ENCODE assay signal across 22 cellular contexts in the genomic region with DNA sequence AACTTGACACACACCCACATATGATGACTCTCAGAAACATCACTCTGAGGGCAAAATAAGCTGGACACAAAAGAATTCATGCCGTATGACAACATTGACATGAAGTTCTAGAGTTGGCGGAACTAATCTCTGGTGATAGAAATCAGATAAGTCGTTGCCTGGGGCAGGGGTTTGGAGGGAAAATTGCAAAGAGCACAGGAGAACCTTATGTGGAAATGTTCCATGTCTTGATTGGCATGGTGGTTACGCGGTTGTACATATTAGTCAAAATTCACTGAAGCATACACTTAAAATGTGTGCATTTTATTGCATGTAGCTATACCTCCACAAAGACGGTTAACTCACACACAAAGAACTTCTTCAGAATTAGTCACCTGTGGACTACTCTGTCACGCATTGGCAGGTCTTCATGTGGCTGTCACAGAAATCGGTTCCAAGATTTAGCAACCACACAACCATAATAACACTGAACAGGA.
DNase-seq lines count a peak whose midpoint lies in the region; ATAC-seq and TF ChIP-seq lines count a peak whose summit lies in the region.
"Had no signal": no experiment of that assay in that cellular context is flagged by ENCODE, and none has a peak within 500 bp of the region (broad histone marks: within the 10 kb centered on the region; RNA-seq: fewer than 3 reads in every experiment).

No MANE protein-coding gene starts in this region.

- H3K4me1 ChIP-seq in testis = no peaks in the 10 kb centered on the region
- H3K4me1 ChIP-seq: SJSA1, uterus had no signal

- intact Hi-C loops in testis (cut with DNase I; ENCODE audit: low total_unique reads) = no loop called here

- H3K27ac ChIP-seq in epithelial cell of prostate = peak overlapping the region; percentile 94
- no peak overlapping the region for H3K27ac ChIP-seq in testis
- H3K27ac ChIP-seq: hepatocyte, SJSA1, uterus had no signal

- no peaks in the 10 kb centered on the region for H3K9me3 Mint-ChIP-seq in stimulated activated naive CD8-positive, alpha-beta T cell treated with anti-CD3 and anti-CD28 coated beads, Interleukin-15, amount 100 ng/mL, for 72 hours
- H3K9me3 Mint-ChIP-seq: activated CD4-positive, alpha-beta T cell treated with anti-CD3 and anti-CD28 coated beads, Interleukin-2, amount 10 ng/mL, durations not matched to agents 24 days and 14 days; dendritic cell treated with granulocyte-macrophage colony-stimulating factor and Interleukin-4, amounts not matched to agents 40 ng/mL and 50 ng/mL, for 4 days had no signal

- no peaks in the 10 kb centered on the region for H3K4me1 Mint-ChIP-seq in stimulated activated naive CD8-positive, alpha-beta T cell treated with anti-CD3 and anti-CD28 coated beads, Interleukin-15, amount 100 ng/mL, for 72 hours
- H3K4me1 Mint-ChIP-seq: B cell had no signal

- no peaks in the 10 kb centered on the region for H3K9me3 ChIP-seq in testis
- H3K9me3 ChIP-seq: SJSA1, uterus had no signal

- peak; percentile 97 for ATAC-seq in GM18868 (IDR thresholded peaks at IDR 0.05; ENCODE audit: unreplicated experiment)
- peak; percentile 50 for ATAC-seq in HG03442 (IDR thresholded peaks at IDR 0.05; ENCODE audit: unreplicated experiment)
- no peak for ATAC-seq in stimulated activated naive CD8-positive, alpha-beta T cell treated with anti-CD3 and anti-CD28 coated beads, Interleukin-15, amount 100 ng/mL, for 72 hours
- ATAC-seq: left cardiac atrium had no signal

- H3K27ac Mint-ChIP-seq in stimulated activated naive CD8-positive, alpha-beta T cell treated with anti-CD3 and anti-CD28 coated beads, Interleukin-15, amount 100 ng/mL, for 72 hours = no peak overlapping the region
- H3K27ac Mint-ChIP-seq: activated CD4-positive, alpha-beta T cell treated with anti-CD3 and anti-CD28 coated beads, Interleukin-2, amount 10 ng/mL, durations not matched to agents 24 days and 14 days; B cell; dendritic cell treated with granulocyte-macrophage colony-stimulating factor and Interleukin-4, amounts not matched to agents 40 ng/mL and 50 ng/mL, for 4 days had no signal

- TF ChIP-seq POLR2A in testis (IDR thresholded peaks at IDR 0.05) = no peak

- no peak overlapping the region for H3K4me3 ChIP-seq in GM06990 (replicated peaks; ENCODE audit: low read depth, low read length)
- no peak overlapping the region for H3K4me3 ChIP-seq in testis
- H3K4me3 ChIP-seq: hepatocyte, SJSA1, uterus had no signal

- peak; percentile 37 for DNase-seq in GM06990 (ENCODE audit: extremely low read depth, insufficient read length)
- DNase-seq in epithelial cell of prostate (ENCODE audit: low read depth, low spot score) = peak; percentile 82
- no peak for DNase-seq in testis
- no peak for DNase-seq in stimulated activated naive CD8-positive, alpha-beta T cell treated with anti-CD3 and anti-CD28 coated beads, Interleukin-15, amount 100 ng/mL, for 72 hours
- no peak for DNase-seq in stimulated activated naive CD4-positive, alpha-beta T cell treated with Interleukin-2 at 50 U/mL for 16 hours (lab: John Stamatoyannopoulos, UW)
- DNase-seq in stimulated activated CD4-positive, alpha-beta T cell treated with anti-CD3 and anti-CD28 coated beads, Interleukin-4, amount 100 ng/mL, for 1 hour = no peak
- DNase-seq: activated CD4-positive, alpha-beta T cell treated with anti-CD3 and anti-CD28 coated beads, Interleukin-2, amount 10 ng/mL, durations not matched to agents 24 days and 14 days; activated effector memory CD4-positive, alpha-beta T cell treated with Interleukin-2 at 50 U/mL for 16 hours; DMS153; left cardiac atrium; NCI-H1092; NCI-H2171 treated with DMSO at 0.1 percent for 48 hours; nucleus accumbens; stimulated activated CD4-positive, alpha-beta T cell treated with anti-CD3 and anti-CD28 coated beads, Interleukin-4, amount 100 ng/mL, for 4 hours; T1000; uterus had no signal

- peaks cover 9% of the 10 kb centered on the region for H3K27me3 Mint-ChIP-seq in stimulated activated naive CD8-positive, alpha-beta T cell treated with anti-CD3 and anti-CD28 coated beads, Interleukin-15, amount 100 ng/mL, for 72 hours

- 93 to 95% methylated on average over 8 of the region's 8 CpGs for WGBS in testis, 2 donors

- no peak overlapping the region for H3K4me3 Mint-ChIP-seq in stimulated activated naive CD8-positive, alpha-beta T cell treated with anti-CD3 and anti-CD28 coated beads, Interleukin-15, amount 100 ng/mL, for 72 hours
- H3K4me3 Mint-ChIP-seq: activated CD4-positive, alpha-beta T cell treated with anti-CD3 and anti-CD28 coated beads, Interleukin-2, amount 10 ng/mL, durations not matched to agents 24 days and 14 days; B cell; dendritic cell treated with granulocyte-macrophage colony-stimulating factor and Interleukin-4, amounts not matched to agents 40 ng/mL and 50 ng/mL, for 4 days had no signal

- H3K27me3 ChIP-seq in GM06990 (replicated peaks; ENCODE audit: control insufficient read depth, insufficient read depth, low read length) (no peaks in the 10 kb centered on the region), testis (no peaks in the 10 kb centered on the region)
- H3K27me3 ChIP-seq: hepatocyte, uterus had no signal

- H3K36me3 ChIP-seq in GM06990 (ENCODE audit: control insufficient read depth, insufficient read depth, low read length) (no peaks in the 10 kb centered on the region), testis (ENCODE audit: low read depth, missing control alignments) (no peaks in the 10 kb centered on the region)
- H3K36me3 ChIP-seq: SJSA1, uterus had no signal

- TF ChIP-seq CTCF in GM06990 (IDR thresholded peaks at IDR 0.05; ENCODE audit: insufficient read depth, low read length, poor library complexity, severe bottlenecking) (no peak), testis (IDR thresholded peaks at IDR 0.05) (no peak)

Comparison
In these comparisons a context has a peak if more than half of its experiments do, and no peak if none do; other contexts are left out.
1. DNase-seq: peak in GM06990 (single experiment) and epithelial cell of prostate (single experiment); none in testis (single experiment), stimulated activated naive CD8-positive, alpha-beta T cell treated with anti-CD3 and anti-CD28 coated beads, Interleukin-15, amount 100 ng/mL, for 72 hours (0 of 2), stimulated activated naive CD4-positive, alpha-beta T cell treated with Interleukin-2 at 50 U/mL for 16 hours (single experiment) and stimulated activated CD4-positive, alpha-beta T cell treated with anti-CD3 and anti-CD28 coated beads, Interleukin-4, amount 100 ng/mL, for 1 hour (single experiment).